ENCODE assay signal across 8 cellular contexts in genomic region chr5:136133416-136134383, GRCh38. TPM values are rescaled to one million over a fixed set of nuclear protein-coding genes. Genes with fewer than 3 reads are reported as not detected.
DNase-seq lines count a peak whose midpoint lies in the region; ATAC-seq and TF ChIP-seq lines count a peak whose summit lies in the region.

No MANE protein-coding gene starts in this region.

- peak overlapping the region; percentile 97 for H3K27ac Mint-ChIP-seq in MCF 10A (ENCODE audit: low read depth, unreplicated experiment)

- intact Hi-C loops in MCF 10A (cut with micrococcal nuclease), result loop anchor here (2.0 kb wide), 1 partner anchor 41 kb away; no protein-coding TSS in a partner anchor

- TSS peak; percentile 28 for BruUV-seq in MCF 10A (replicated peaks; lab: Mats Ljungman, UMichigan)

- TF ChIP-seq CTCF in MCF 10A (IDR thresholded peaks at IDR 0.05; ENCODE audit: unreplicated experiment) (no peak), retinal pigment epithelial cell (conservative IDR thresholded peaks at IDR 0.05; ENCODE audit: low read depth, low read length) (no peak)

- H3K27me3 Mint-ChIP-seq in MCF 10A (ENCODE audit: insufficient read depth, unreplicated experiment), result no peaks in the 10 kb centered on the region

- H3K9me3 Mint-ChIP-seq in MCF 10A (ENCODE audit: unreplicated experiment), result no peaks in the 10 kb centered on the region

- H3K4me3 Mint-ChIP-seq in MCF 10A (ENCODE audit: unreplicated experiment), result peak overlapping the region; percentile 89

- ATAC-seq in HG03097 (IDR thresholded peaks at IDR 0.05; ENCODE audit: low FRiP score, unreplicated experiment) (peak; percentile 14), GM21825 (IDR thresholded peaks at IDR 0.05; ENCODE audit: unreplicated experiment) (no peak)

- H3K9me3 ChIP-seq in iPS-15b (ENCODE audit: control insufficient read depth, insufficient read depth, low read length), result no peaks in the 10 kb centered on the region

- CTCF ChIA-PET in MCF 10A (lab: Yijun Ruan, JAX), result interaction anchor here (0.7 to 3.6 kb wide), 9 partner anchors 14 to 188 kb away, joined by 3 to 17 read pairs (median 4); no protein-coding TSS in a partner anchor

- H3K4me1 Mint-ChIP-seq in MCF 10A (ENCODE audit: insufficient read depth, unreplicated experiment), result peaks cover 31% of the 10 kb centered on the region

- H3K36me3 Mint-ChIP-seq in MCF 10A (ENCODE audit: insufficient read depth, unreplicated experiment), result peaks cover 19% of the 10 kb centered on the region

- POLR2A ChIA-PET in MCF 10A (lab: Yijun Ruan, JAX), result interaction anchor here (0.7 to 13.9 kb wide), 30 partner anchors 9 to 1176 kb away, joined by 3 to 178 read pairs (median 7); partner anchors contain the start of gene TGFBI

- H3K4me1 ChIP-seq in iPS-15b (ENCODE audit: control insufficient read depth, insufficient read depth, low read length), result peaks cover 3% of the 10 kb centered on the region

- H3K27me3 ChIP-seq in iPS-15b (ENCODE audit: control insufficient read depth, insufficient read depth, low read length), result peaks cover 2% of the 10 kb centered on the region

- H3K36me3 ChIP-seq in iPS-15b (ENCODE audit: control insufficient read depth, insufficient read depth, low read length), result no peaks in the 10 kb centered on the region

- H3K9ac ChIP-seq in iPS-15b (ENCODE audit: low read depth, low read length), result peak overlapping the region; percentile 70

- peak overlapping the region; percentile 88 for H3K4me3 ChIP-seq in iPS-15b (ENCODE audit: low read depth, low read length)
- H3K4me3 ChIP-seq in retinal pigment epithelial cell (ENCODE audit: low read length), result peak overlapping the region; percentile 82

- DNase-seq in A172 (ENCODE audit: low spot score) (peak; percentile 41), GM03348 (ENCODE audit: low spot score) (peak; percentile 67), OCI-M1 (lab: John Stamatoyannopoulos, UW) (peak; percentile 82), MCF 10A (ENCODE audit: unreplicated experiment) (peak; percentile 65), retinal pigment epithelial cell (ENCODE audit: low read depth) (peak; percentile 38)

RNA-seq across cellular contexts. Expression of gene SMAD5, which starts 1.1 kb away (rescaled TPM):
- total RNA-seq in A172 (2014; rRNA removed; shearing (Covaris generic)), result 55.9 and 58.8 TPM in 2 replicates
- 97.4 and 106 TPM in 2 replicates for total RNA-seq in MCF 10A (2022)

RNA-seq across cellular contexts. Expression of gene SMIM32, which starts 59.3 kb away (rescaled TPM):
- total RNA-seq in A172 (2014; rRNA removed; shearing (Covaris generic)), result not detected in 2 replicates
- total RNA-seq in MCF 10A (2022), result not detected in 2 replicates
